14 cellular contexts compared by ENCODE assay signal in the genomic region with DNA sequence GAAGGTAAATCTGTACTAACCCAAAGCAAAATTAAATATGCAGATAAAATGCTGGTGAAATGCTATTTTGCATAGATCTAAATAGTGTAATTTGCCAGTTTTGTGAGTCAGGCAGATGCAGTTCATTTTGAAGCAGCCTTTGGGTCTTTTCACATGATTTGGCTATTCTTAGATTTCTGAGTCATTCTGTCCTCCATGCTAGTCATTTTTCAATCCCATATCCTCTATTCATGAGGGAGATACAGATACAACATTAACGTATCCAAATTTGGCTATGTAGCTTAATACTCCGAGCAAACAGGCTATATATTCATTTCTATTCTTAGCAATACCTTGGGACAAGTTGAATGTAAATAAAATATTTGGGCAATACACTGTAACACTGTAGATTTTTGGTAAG.
DNase-seq lines count a peak whose midpoint lies in the region; ATAC-seq, FAIRE-seq and TF ChIP-seq lines count a peak whose summit lies in the region.
"Had no signal": no experiment of that assay in that cellular context is flagged by ENCODE, and none has a peak within 500 bp of the region (broad histone marks: within the 10 kb centered on the region; RNA-seq: fewer than 3 reads in every experiment).

No MANE protein-coding gene starts in this region.

- H3K9ac ChIP-seq in OCI-LY3 (ENCODE audit: low read length) (peak overlapping the region; percentile 7; the same call in 1 of the 2 replicates), endothelial cell of umbilical vein (replicated peaks; ENCODE audit: extremely low read depth, insufficient read depth, low read length) (no peak overlapping the region)
- H3K9ac ChIP-seq: KMS-11 had no signal

- H3K9me3 Mint-ChIP-seq in activated T-cell treated with anti-CD3 and anti-CD28 coated beads, Interleukin-2, amount 50 U/mL, for 72 hours: peaks cover 0 to 2% of the 10 kb centered on the region in 2 donors

- no peaks in the 10 kb centered on the region for H3K27me3 Mint-ChIP-seq in activated T-cell treated with anti-CD3 and anti-CD28 coated beads, Interleukin-2, amount 50 U/mL, for 72 hours (ENCODE audit: low read depth)

- peak; percentile 59 for FAIRE-seq in endothelial cell of umbilical vein (lab: Jason Lieb, UNC)

- H3K9me1 ChIP-seq in endothelial cell of umbilical vein (replicated peaks; ENCODE audit: control insufficient read depth, extremely low read depth, insufficient read depth, low read length): no peaks in the 10 kb centered on the region

- no peak for ATAC-seq in HG02840 (IDR thresholded peaks at IDR 0.05; ENCODE audit: low FRiP score, unreplicated experiment)
- no peak for ATAC-seq in HG02938 (IDR thresholded peaks at IDR 0.05; ENCODE audit: unreplicated experiment)
- ATAC-seq in activated T-cell treated with anti-CD3 and anti-CD28 coated beads, Interleukin-2, amount 50 U/mL, for 72 hours (replicated peaks in 1 of 2): no peak

- H3K4me1 ChIP-seq in OCI-LY3 (ENCODE audit: low read length): peaks cover 37% of the 10 kb centered on the region
- peaks cover 2% of the 10 kb centered on the region for H3K4me1 ChIP-seq in endothelial cell of umbilical vein (ENCODE audit: control insufficient read depth, extremely low read depth, insufficient read depth, low read length)
- H3K4me1 ChIP-seq: Peyer's patch had no signal

- H3K4me3 ChIP-seq in OCI-LY3 (ENCODE audit: low read length) (peak overlapping the region; percentile 12; the same call in 1 of the 2 replicates), endothelial cell of umbilical vein (replicated peaks in 1 of 3; ENCODE audit: insufficient read depth in 1 of 3, low read depth in 1 of 3, low read length in 3 of 3) (no peak overlapping the region), skeletal muscle cell (ENCODE audit: low read depth, low read length) (no peak overlapping the region)
- H3K4me3 ChIP-seq: esophagus squamous epithelium, Peyer's patch had no signal

- dilution Hi-C loops in endothelial cell of umbilical vein (cut with MboI; ENCODE audit: extremely low pct_ligation_motif_present, low sequenced_read_pairs): no loop called here

- H2AFZ ChIP-seq in OCI-LY3 (ENCODE audit: low read depth, low read length) (no peak overlapping the region), endothelial cell of umbilical vein (ENCODE audit: low read depth, low read length) (no peak overlapping the region)

- intact Hi-C loops in endothelial cell of umbilical vein (cut with micrococcal nuclease): no loop called here

- peaks cover 51% of the 10 kb centered on the region for H3K36me3 ChIP-seq in OCI-LY3 (replicated peaks; ENCODE audit: low read depth, low read length)
- no peaks in the 10 kb centered on the region for H3K36me3 ChIP-seq in endothelial cell of umbilical vein (ENCODE audit: control insufficient read depth in 2 of 2, extremely low read depth in 1 of 2, insufficient read depth in 2 of 2, low read length in 2 of 2)
- H3K36me3 ChIP-seq: esophagus squamous epithelium, Peyer's patch had no signal

- no peaks in the 10 kb centered on the region for H3K4me1 Mint-ChIP-seq in activated T-cell treated with anti-CD3 and anti-CD28 coated beads, Interleukin-2, amount 50 U/mL, for 72 hours (ENCODE audit: low read depth)

- BruUV-seq in endothelial cell of umbilical vein (replicated peaks; lab: Mats Ljungman, UMichigan): no TSS peak

- H3K36me3 Mint-ChIP-seq in activated T-cell treated with anti-CD3 and anti-CD28 coated beads, Interleukin-2, amount 50 U/mL, for 72 hours (ENCODE audit: insufficient read depth in 2 of 2): no peaks in the 10 kb centered on the region

- H3K27me3 ChIP-seq in OCI-LY3 (ENCODE audit: low read depth, low read length): no peaks in the 10 kb centered on the region
- no peaks in the 10 kb centered on the region for H3K27me3 ChIP-seq in endothelial cell of umbilical vein (ENCODE audit: control insufficient read depth in 2 of 2, insufficient read depth in 2 of 2, low read length in 2 of 2)
- H3K27me3 ChIP-seq: esophagus squamous epithelium, Peyer's patch had no signal

- TF ChIP-seq POLR2A in endothelial cell of umbilical vein (IDR thresholded peaks at IDR 0.05; ENCODE audit: low read depth, low read length): no peak

- CTCF ChIA-PET in GM10248 (lab: Yijun Ruan, JAX): no interaction called here
- CTCF ChIA-PET in endothelial cell of umbilical vein (lab: Charles Lee): no interaction called here

- POLR2A ChIA-PET in GM10248 (lab: Yijun Ruan, JAX): no interaction called here
- POLR2A ChIA-PET in endothelial cell of umbilical vein (lab: Charles Lee): no interaction called here

- TF ChIP-seq CTCF in GM10248 (IDR thresholded peaks at IDR 0.05; ENCODE audit: control extremely low read depth, extremely low read depth, low read depth, missing control alignments): no peak
- no peak for TF ChIP-seq CTCF in OCI-LY3 (IDR thresholded peaks at IDR 0.05; ENCODE audit: low read depth, low read length)
- TF ChIP-seq CTCF in endothelial cell of umbilical vein (IDR thresholded peaks at IDR 0.05; ENCODE audit: extremely low read depth in 1 of 2, insufficient read depth in 1 of 2, low read depth in 1 of 2, low read length in 2 of 2): no peak

- H4K20me1 ChIP-seq in OCI-LY3 (ENCODE audit: insufficient read depth, low read length) (no peaks in the 10 kb centered on the region), endothelial cell of umbilical vein (replicated peaks; ENCODE audit: control insufficient read depth, extremely low read depth, insufficient read depth, low read length) (no peaks in the 10 kb centered on the region)

- H3K9me3 ChIP-seq in OCI-LY3 (ENCODE audit: insufficient read depth, low read length) (peaks cover 44% of the 10 kb centered on the region), endothelial cell of umbilical vein (replicated peaks; ENCODE audit: control insufficient read depth, insufficient read depth, low read length) (no peaks in the 10 kb centered on the region)
- H3K9me3 ChIP-seq: Peyer's patch had no signal

- H3K4me2 ChIP-seq in OCI-LY3 (ENCODE audit: low read length): peak overlapping the region; percentile 42
- H3K4me2 ChIP-seq in endothelial cell of umbilical vein (ENCODE audit: insufficient read depth, low read length): no peak overlapping the region
- H3K4me2 ChIP-seq: KMS-11 had no signal

- H3K27ac ChIP-seq in OCI-LY3 (ENCODE audit: low read length) (peak overlapping the region; percentile 77), endothelial cell of umbilical vein (ENCODE audit: insufficient read depth, low read depth, low read length) (no peak overlapping the region)
- H3K27ac ChIP-seq: KMS-11 had no signal

- H3K4me3 Mint-ChIP-seq in activated T-cell treated with anti-CD3 and anti-CD28 coated beads, Interleukin-2, amount 50 U/mL, for 72 hours: no peak overlapping the region
- H3K4me3 Mint-ChIP-seq: nephron progenitor cell had no signal

- no peaks in the 10 kb centered on the region for H3K79me2 ChIP-seq in OCI-LY3 (ENCODE audit: low read length)
- H3K79me2 ChIP-seq in endothelial cell of umbilical vein (ENCODE audit: control insufficient read depth, insufficient read depth, low read length): no peaks in the 10 kb centered on the region

- H3K27ac Mint-ChIP-seq in activated T-cell treated with anti-CD3 and anti-CD28 coated beads, Interleukin-2, amount 50 U/mL, for 72 hours: no peak overlapping the region
- H3K27ac Mint-ChIP-seq: nephron progenitor cell had no signal

- peak; percentile 14 for DNase-seq in GM10248 (ENCODE audit: extremely low spot score)
- peak; percentile 52 for DNase-seq in endothelial cell of umbilical vein (ENCODE audit: low read depth, low spot score)
- DNase-seq in skeletal muscle cell (ENCODE audit: low read depth): peak; percentile 36
- DNase-seq in DMS 273 (lab: John Stamatoyannopoulos, UW; ENCODE audit: unreplicated experiment): no peak
- DNase-seq in activated T-cell treated with anti-CD3 and anti-CD28 coated beads, Interleukin-2, amount 50 U/mL, for 72 hours: no peak
- DNase-seq: esophagus squamous epithelium; kidney glomerular epithelial cell; nephron progenitor cell; Peyer's patch; stimulated activated CD4-positive, alpha-beta T cell treated with anti-CD3 and anti-CD28 coated beads, Interleukin-15, amount 100 ng/mL, for 24 hours had no signal

TF ChIP-seq in endothelial cell of umbilical vein, 7 proteins besides CTCF, POLR2A, EP300 and RAD21:
- TF ChIP-seq FOS (IDR thresholded peaks at IDR 0.05; ENCODE audit: borderline replicate concordance, insufficient read depth, low read length) (peak; percentile 28), JUN (IDR thresholded peaks at IDR 0.05; ENCODE audit: borderline replicate concordance, insufficient read depth, insufficient read length, low read depth) (no peak), EZH2 (IDR thresholded peaks at IDR 0.05; ENCODE audit: borderline replicate concordance, low read depth, low read length, severe bottlenecking) (no peak)
TF ChIP-seq in endothelial cell of umbilical vein: peak in this region for 1.

Comparison
In these comparisons a context has a peak if more than half of its experiments do, and no peak if none do; other contexts are left out.
1. DNase-seq: peak in GM10248 (single experiment), endothelial cell of umbilical vein (single experiment) and skeletal muscle cell (single experiment); none in DMS 273 (single experiment) and activated T-cell treated with anti-CD3 and anti-CD28 coated beads, Interleukin-2, amount 50 U/mL, for 72 hours (0 of 2).